Comparison of ENCODE assay signal across 28 cellular contexts in genomic region chr1:2502661-2503553, GRCh38. TPM values are rescaled to one million over a fixed set of nuclear protein-coding genes. Genes with fewer than 3 reads are reported as not detected.
"Had no signal": no experiment of that assay in that cellular context is flagged by ENCODE, and none has a peak within 500 bp of the region (broad histone marks: within the 10 kb centered on the region; RNA-seq: fewer than 3 reads in every experiment).

No MANE protein-coding gene starts in this region.

- FAIRE-seq: colon had no signal

- H3K36me3 Mint-ChIP-seq: activated CD8-positive, alpha-beta memory T cell treated with anti-CD3 and anti-CD28 coated beads, Interleukin-2, amount 10 ng/mL, durations not matched to agents 7 days and 5 days; activated naive CD8-positive, alpha-beta T cell treated with anti-CD3 and anti-CD28 coated beads, Interleukin-2, amount 10 ng/mL, durations not matched to agents 7 days and 5 days had no signal

- H3K27ac Mint-ChIP-seq: activated CD8-positive, alpha-beta memory T cell treated with anti-CD3 and anti-CD28 coated beads, Interleukin-2, amount 10 ng/mL, durations not matched to agents 7 days and 5 days; activated naive CD8-positive, alpha-beta T cell treated with anti-CD3 and anti-CD28 coated beads, Interleukin-2, amount 10 ng/mL, durations not matched to agents 7 days and 5 days; T-helper 1 cell treated with Interleukin-12 subunit alpha and Interleukin-12 subunit beta and Interleukin-4 antibody, amounts not matched to agents 30 μg/mL and 1 μg/mL, for 36 hours had no signal

- ATAC-seq: activated CD4-positive, CD25-positive, alpha-beta regulatory T cell treated with anti-CD3 and anti-CD28 coated beads, Interleukin-2, amount 50 U/mL, for 24 hours; activated CD8-positive, alpha-beta memory T cell treated with anti-CD3 and anti-CD28 coated beads, Interleukin-2, amount 10 ng/mL, durations not matched to agents 7 days and 5 days; activated T-cell treated with anti-CD3 and anti-CD28 coated beads, Interleukin-2, amount 50 U/mL, for 4 hours; Panc1; SK-N-SH treated with all-trans-retinoic acid at 6 μM for 48 hours had no signal

- H3K9me3 ChIP-seq: adrenal gland, SJSA1 had no signal

- H3K27me3 Mint-ChIP-seq: activated CD8-positive, alpha-beta memory T cell treated with anti-CD3 and anti-CD28 coated beads, Interleukin-2, amount 10 ng/mL, durations not matched to agents 7 days and 5 days; activated naive CD8-positive, alpha-beta T cell treated with anti-CD3 and anti-CD28 coated beads, Interleukin-2, amount 10 ng/mL, durations not matched to agents 7 days and 5 days had no signal

- H3K27me3 ChIP-seq: SJSA1 had no signal

- H3K4me3 Mint-ChIP-seq: activated CD8-positive, alpha-beta memory T cell treated with anti-CD3 and anti-CD28 coated beads, Interleukin-2, amount 10 ng/mL, durations not matched to agents 7 days and 5 days; activated naive CD8-positive, alpha-beta T cell treated with anti-CD3 and anti-CD28 coated beads, Interleukin-2, amount 10 ng/mL, durations not matched to agents 7 days and 5 days; activated T-cell treated with anti-CD3 and anti-CD28 coated beads, Interleukin-2, amount 50 U/mL, for 4 hours; T-helper 1 cell treated with Interleukin-12 subunit alpha and Interleukin-12 subunit beta and Interleukin-4 antibody, amounts not matched to agents 30 μg/mL and 1 μg/mL, for 36 hours had no signal

- H3K4me1 ChIP-seq: adrenal gland, SJSA1 had no signal

- H3K4me3 ChIP-seq: adrenal gland, SJSA1 had no signal

- DNase-seq: activated CD4-positive, alpha-beta T cell treated with anti-CD3 and anti-CD28 coated beads for 48 hours; activated CD4-positive, alpha-beta T cell treated with anti-CD3 and anti-CD28 coated beads, Interleukin-2, amount 50 U/mL, for 48 hours; activated CD8-positive, alpha-beta memory T cell treated with anti-CD3 and anti-CD28 coated beads, Interleukin-2, amount 10 ng/mL, durations not matched to agents 7 days and 5 days; activated effector memory CD4-positive, alpha-beta T cell treated with anti-CD3 and anti-CD28 coated beads, Interleukin-2, amount 50 U/mL, for 16 hours; activated naive CD4-positive, alpha-beta T cell treated with Interleukin-2 at 50 U/mL for 16 hours; activated naive CD8-positive, alpha-beta T cell treated with anti-CD3 and anti-CD28 coated beads, Interleukin-2, amount 10 ng/mL, durations not matched to agents 7 days and 5 days; activated T-cell treated with anti-CD3 and anti-CD28 coated beads, Interleukin-2, amount 50 U/mL, for 4 hours; adrenal gland; anterior cingulate cortex; cerebellar nuclear complex; NCI-H1092; NCI-H1417; NCI-H1930; NCI-H2171; NCI-H2227 treated with DMSO at 0.1 percent for 48 hours; NCI-H510A; NCI-H526 treated with DMSO at 0.1 percent for 48 hours; NCI-H82; OCI-M1; Right ventricle myocardium superior; RPMI8226 had no signal

- H3K9me3 Mint-ChIP-seq: activated naive CD8-positive, alpha-beta T cell treated with anti-CD3 and anti-CD28 coated beads, Interleukin-2, amount 10 ng/mL, durations not matched to agents 7 days and 5 days; activated T-cell treated with anti-CD3 and anti-CD28 coated beads, Interleukin-2, amount 50 U/mL, for 4 hours; T-helper 1 cell treated with Interleukin-12 subunit alpha and Interleukin-12 subunit beta and Interleukin-4 antibody, amounts not matched to agents 30 μg/mL and 1 μg/mL, for 36 hours had no signal

- H3K27ac ChIP-seq: adrenal gland, SJSA1 had no signal

RNA-seq across cellular contexts. Expression of gene HES5, which starts 27.2 kb away (rescaled TPM):
- total RNA-seq: activated CD8-positive, alpha-beta memory T cell treated with anti-CD3 and anti-CD28 coated beads, Interleukin-2, amount 10 ng/mL, durations not matched to agents 7 days and 5 days; activated naive CD8-positive, alpha-beta T cell treated with anti-CD3 and anti-CD28 coated beads, Interleukin-2, amount 10 ng/mL, durations not matched to agents 7 days and 5 days; activated T-cell treated with anti-CD3 and anti-CD28 coated beads, Interleukin-2, amount 50 U/mL, for 4 hours; adrenal gland; MCF 10A; SJSA1 had no signal
- polyA plus RNA-seq: adrenal gland had no signal
